5 cellular contexts compared by ENCODE assay signal in genomic region chr2:2894011-2894410, GRCh38.
DNase-seq lines count a peak whose midpoint lies in the region; ATAC-seq and TF ChIP-seq lines count a peak whose summit lies in the region.
"Not testable (repeated sequence)": the region's sequence is repeated elsewhere in the genome, so short reads cannot be mapped to it uniquely, and the experiment has no call there.

No MANE protein-coding gene starts in this region.

- H3K4me1 Mint-ChIP-seq in neural crest cell; osteocyte (ENCODE audit: unreplicated experiment): not testable (repeated sequence)

- not testable (repeated sequence) for H3K36me3 Mint-ChIP-seq in neural crest cell (ENCODE audit: low read depth); osteocyte (ENCODE audit: unreplicated experiment)

- peak overlapping the region; percentile 10 for H3K27ac Mint-ChIP-seq in neural crest cell (ENCODE audit: unreplicated experiment)
- not testable (repeated sequence) for H3K27ac Mint-ChIP-seq in osteocyte (ENCODE audit: unreplicated experiment)

- not testable (repeated sequence) for H3K27me3 Mint-ChIP-seq in neural crest cell (ENCODE audit: low read depth); osteocyte (ENCODE audit: unreplicated experiment)

- peak; percentile 25 for DNase-seq in activated effector memory CD4-positive, alpha-beta T cell treated with anti-CD3 and anti-CD28 coated beads, Interleukin-2, amount 50 U/mL, for 16 hours
- DNase-seq in ecto neural progenitor cell (ENCODE audit: low spot score) (peak; percentile 25), left lobe of liver (ENCODE audit: low spot score) (peak; percentile 18), osteocyte (ENCODE audit: extremely low spot score, unreplicated experiment) (peak; percentile 59)
- DNase-seq in neural crest cell (ENCODE audit: low read depth, low spot score): not testable (repeated sequence)

- not testable (repeated sequence) for TF ChIP-seq CTCF in neural crest cell (conservative IDR thresholded peaks at IDR 0.05); osteocyte (IDR thresholded peaks at IDR 0.05)

- not testable (repeated sequence) for H3K9me3 Mint-ChIP-seq in neural crest cell
- H3K9me3 Mint-ChIP-seq in osteocyte (ENCODE audit: unreplicated experiment): peaks cover 38% of the 10 kb centered on the region

- H3K4me3 Mint-ChIP-seq in neural crest cell; osteocyte (ENCODE audit: unreplicated experiment): not testable (repeated sequence)

- ATAC-seq in left lobe of liver: not testable (repeated sequence)
